Comparison of ENCODE assay signal across 7 cellular contexts in genomic region chr17:18403604-18404003, GRCh38.
ATAC-seq lines count a peak whose summit lies in the region.

No MANE protein-coding gene starts in this region.

- ATAC-seq in GM18508 (IDR thresholded peaks at IDR 0.05; ENCODE audit: insufficient read depth, unreplicated experiment) (peak; percentile 63), GM19025 (IDR thresholded peaks at IDR 0.05; ENCODE audit: low read depth, unreplicated experiment) (peak; percentile 72), GM21360 (IDR thresholded peaks at IDR 0.05; ENCODE audit: unreplicated experiment) (peak; percentile 87), GM21825 (IDR thresholded peaks at IDR 0.05; ENCODE audit: unreplicated experiment) (peak; percentile 65), HG02938 (IDR thresholded peaks at IDR 0.05; ENCODE audit: unreplicated experiment) (peak; percentile 92), HG03159 (IDR thresholded peaks at IDR 0.05; ENCODE audit: unreplicated experiment) (peak; percentile 75), HG03575 (IDR thresholded peaks at IDR 0.05; ENCODE audit: extremely low read depth, insufficient number of reproducible peaks, low FRiP score, unreplicated experiment) (peak; percentile 49)

Comparison
In these comparisons a context has a peak if more than half of its experiments do, and no peak if none do; other contexts are left out.
1. Peak in every context shown above with its lines: ATAC-seq.